ENCODE assay signal across 1 cellular context in the genomic region with DNA sequence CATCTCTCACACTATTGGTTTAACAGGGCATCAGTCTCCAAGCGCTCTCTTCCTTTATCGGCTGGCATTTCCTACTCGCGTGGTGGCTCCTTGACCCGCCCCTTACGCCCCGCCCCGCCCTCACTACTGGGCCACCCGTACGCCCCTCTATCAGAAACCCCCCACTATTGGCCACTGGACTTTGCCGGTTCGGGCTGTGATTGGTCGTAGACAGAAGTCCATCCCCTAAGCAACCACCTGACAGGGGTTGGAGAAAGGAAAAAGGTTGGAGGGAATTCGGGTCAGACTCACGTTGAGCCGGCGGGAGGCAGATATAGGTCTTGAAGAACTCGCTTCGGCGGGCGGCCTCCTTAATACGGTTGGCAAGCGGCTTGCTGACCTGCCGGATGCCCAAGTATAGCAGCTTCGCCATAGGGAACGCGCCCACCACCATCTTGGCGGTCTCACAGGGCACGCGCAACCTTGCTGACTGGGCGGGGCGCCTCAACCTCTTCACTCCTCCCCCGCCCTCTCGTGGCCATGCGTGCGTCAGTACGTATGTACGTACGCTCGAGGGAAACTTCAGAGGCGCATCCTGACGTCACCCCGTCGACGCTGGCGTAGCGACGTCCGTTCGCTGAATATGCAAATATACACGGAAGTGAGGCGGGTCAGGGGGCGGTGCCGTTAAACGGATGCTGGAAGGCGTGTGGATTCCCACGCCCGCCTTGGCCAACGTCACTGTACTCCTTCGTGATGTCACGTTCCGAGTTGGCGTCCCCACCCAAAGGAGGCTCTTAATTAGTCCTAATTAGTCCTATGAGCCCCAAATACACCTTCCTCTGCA.
TF ChIP-seq lines count a peak whose summit lies in the region.

TSS of gene OPA3 (minus strand) at position 471 of the 826 bp plus-strand sequence. CDS start at position 433, 38 bp downstream.

TF ChIP-seq in HepG2, 621 proteins besides CTCF, POLR2A, EP300 and RAD21 (continued from another document and continues in another):
- TF ChIP-seq ZHX1 (CRISPR knock-in tag; IDR thresholded peaks at IDR 0.05; ENCODE audit: low read depth), result peak; percentile 100
- no peak for TF ChIP-seq SCMH1 (CRISPR knock-in tag; IDR thresholded peaks at IDR 0.05; ENCODE audit: borderline replicate concordance)
- no peak for TF ChIP-seq SP140L (CRISPR knock-in tag; IDR thresholded peaks at IDR 0.05; ENCODE audit: borderline replicate concordance)
- TF ChIP-seq KLF9 (CRISPR knock-in tag; IDR thresholded peaks at IDR 0.05; ENCODE audit: low read depth), result no peak
- TF ChIP-seq KDM2A (CRISPR knock-in tag; IDR thresholded peaks at IDR 0.05; ENCODE audit: borderline replicate concordance, low read depth), result no peak
- no peak for TF ChIP-seq ZNF704 (CRISPR knock-in tag; IDR thresholded peaks at IDR 0.05; ENCODE audit: borderline replicate concordance)
- TF ChIP-seq JUN (CRISPR knock-in tag; IDR thresholded peaks at IDR 0.05), result no peak
- TF ChIP-seq NFYC (CRISPR knock-in tag; IDR thresholded peaks at IDR 0.05), result peak; percentile 92
- TF ChIP-seq EZH2 (conservative IDR thresholded peaks at IDR 0.05; ENCODE audit: low read depth, low read length), result no peak
- no peak for TF ChIP-seq ZNF879 (CRISPR knock-in tag; IDR thresholded peaks at IDR 0.05)
- TF ChIP-seq, protein P1, sequence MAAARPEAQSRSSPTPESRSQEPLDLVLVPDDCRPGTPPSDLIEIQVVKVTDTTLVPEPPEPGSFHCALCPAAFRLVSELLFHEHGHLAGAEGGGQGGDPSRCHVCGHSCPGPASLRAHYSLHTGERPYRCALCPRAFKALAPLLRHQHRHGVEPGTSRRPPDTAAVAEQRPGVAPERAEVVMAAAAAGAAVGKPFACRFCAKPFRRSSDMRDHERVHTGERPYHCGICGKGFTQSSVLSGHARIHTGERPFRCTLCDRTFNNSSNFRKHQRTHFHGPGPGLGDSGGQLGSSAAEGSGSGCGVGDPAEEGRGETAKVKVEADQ (CRISPR knock-in tag; IDR thresholded peaks at IDR 0.05; ENCODE audit: borderline replicate concordance), result no peak
- TF ChIP-seq GABPA (IDR thresholded peaks at IDR 0.05; ENCODE audit: low read depth, low read length), result peak; percentile 60
- TF ChIP-seq GABPA (CRISPR knock-in tag; IDR thresholded peaks at IDR 0.05; ENCODE audit: low read depth), result peak; percentile 84
- TF ChIP-seq AHR (CRISPR knock-in tag; IDR thresholded peaks at IDR 0.05), result no peak; the same call in 1 of the 2 replicates
- TF ChIP-seq FOXP1 (IDR thresholded peaks at IDR 0.05), result no peak
- TF ChIP-seq FOXP1 (CRISPR knock-in tag; IDR thresholded peaks at IDR 0.05), result 0 out of 2 replicates have a peak, but pooled peaks have one; percentile 16
- TF ChIP-seq, protein P2, sequence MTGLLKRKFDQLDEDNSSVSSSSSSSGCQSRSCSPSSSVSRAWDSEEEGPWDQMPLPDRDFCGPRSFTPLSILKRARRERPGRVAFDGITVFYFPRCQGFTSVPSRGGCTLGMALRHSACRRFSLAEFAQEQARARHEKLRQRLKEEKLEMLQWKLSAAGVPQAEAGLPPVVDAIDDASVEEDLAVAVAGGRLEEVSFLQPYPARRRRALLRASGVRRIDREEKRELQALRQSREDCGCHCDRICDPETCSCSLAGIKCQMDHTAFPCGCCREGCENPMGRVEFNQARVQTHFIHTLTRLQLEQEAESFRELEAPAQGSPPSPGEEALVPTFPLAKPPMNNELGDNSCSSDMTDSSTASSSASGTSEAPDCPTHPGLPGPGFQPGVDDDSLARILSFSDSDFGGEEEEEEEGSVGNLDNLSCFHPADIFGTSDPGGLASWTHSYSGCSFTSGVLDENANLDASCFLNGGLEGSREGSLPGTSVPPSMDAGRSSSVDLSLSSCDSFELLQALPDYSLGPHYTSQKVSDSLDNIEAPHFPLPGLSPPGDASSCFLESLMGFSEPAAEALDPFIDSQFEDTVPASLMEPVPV (CRISPR knock-in tag; IDR thresholded peaks at IDR 0.05), result peak; percentile 72; the same call in 1 of the 2 replicates
- peak; percentile 72 for TF ChIP-seq MAFF (IDR thresholded peaks at IDR 0.05; ENCODE audit: low read depth, low read length)
- no peak for TF ChIP-seq ZNF790 (CRISPR knock-in tag; IDR thresholded peaks at IDR 0.05; ENCODE audit: borderline replicate concordance)
- TF ChIP-seq ZNF556 (CRISPR knock-in tag; IDR thresholded peaks at IDR 0.05; ENCODE audit: borderline replicate concordance), result peak; percentile 36; the same call in 1 of the 2 replicates
- TF ChIP-seq HOXA7 (CRISPR knock-in tag; IDR thresholded peaks at IDR 0.05), result no peak
- TF ChIP-seq CAMTA2 (CRISPR knock-in tag; IDR thresholded peaks at IDR 0.05; ENCODE audit: borderline replicate concordance), result no peak
- peak; percentile 75 for TF ChIP-seq SRSF1 (optimal IDR thresholded peaks at IDR 0.05; ENCODE audit: low read depth, low read length)
- no peak for TF ChIP-seq PRDM4 (CRISPR knock-in tag; IDR thresholded peaks at IDR 0.05; ENCODE audit: borderline replicate concordance)
- TF ChIP-seq ZBTB25 (CRISPR knock-in tag; IDR thresholded peaks at IDR 0.05), result peak; percentile 70; the same call in 1 of the 2 replicates
- peak; percentile 89 for TF ChIP-seq NFYB (CRISPR knock-in tag; IDR thresholded peaks at IDR 0.05)
- TF ChIP-seq, protein P3, sequence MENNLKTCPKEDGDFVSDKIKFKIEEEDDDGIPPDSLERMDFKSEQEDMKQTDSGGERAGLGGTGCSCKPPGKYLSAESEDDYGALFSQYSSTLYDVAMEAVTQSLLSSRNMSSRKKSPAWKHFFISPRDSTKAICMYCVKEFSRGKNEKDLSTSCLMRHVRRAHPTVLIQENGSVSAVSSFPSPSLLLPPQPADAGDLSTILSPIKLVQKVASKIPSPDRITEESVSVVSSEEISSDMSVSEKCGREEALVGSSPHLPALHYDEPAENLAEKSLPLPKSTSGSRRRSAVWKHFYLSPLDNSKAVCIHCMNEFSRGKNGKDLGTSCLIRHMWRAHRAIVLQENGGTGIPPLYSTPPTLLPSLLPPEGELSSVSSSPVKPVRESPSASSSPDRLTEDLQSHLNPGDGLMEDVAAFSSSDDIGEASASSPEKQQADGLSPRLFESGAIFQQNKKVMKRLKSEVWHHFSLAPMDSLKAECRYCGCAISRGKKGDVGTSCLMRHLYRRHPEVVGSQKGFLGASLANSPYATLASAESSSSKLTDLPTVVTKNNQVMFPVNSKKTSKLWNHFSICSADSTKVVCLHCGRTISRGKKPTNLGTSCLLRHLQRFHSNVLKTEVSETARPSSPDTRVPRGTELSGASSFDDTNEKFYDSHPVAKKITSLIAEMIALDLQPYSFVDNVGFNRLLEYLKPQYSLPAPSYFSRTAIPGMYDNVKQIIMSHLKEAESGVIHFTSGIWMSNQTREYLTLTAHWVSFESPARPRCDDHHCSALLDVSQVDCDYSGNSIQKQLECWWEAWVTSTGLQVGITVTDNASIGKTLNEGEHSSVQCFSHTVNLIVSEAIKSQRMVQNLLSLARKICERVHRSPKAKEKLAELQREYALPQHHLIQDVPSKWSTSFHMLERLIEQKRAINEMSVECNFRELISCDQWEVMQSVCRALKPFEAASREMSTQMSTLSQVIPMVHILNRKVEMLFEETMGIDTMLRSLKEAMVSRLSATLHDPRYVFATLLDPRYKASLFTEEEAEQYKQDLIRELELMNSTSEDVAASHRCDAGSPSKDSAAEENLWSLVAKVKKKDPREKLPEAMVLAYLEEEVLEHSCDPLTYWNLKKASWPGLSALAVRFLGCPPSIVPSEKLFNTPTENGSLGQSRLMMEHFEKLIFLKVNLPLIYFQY (CRISPR knock-in tag; IDR thresholded peaks at IDR 0.05; ENCODE audit: borderline replicate concordance), result no peak
- no peak for TF ChIP-seq PAWR (CRISPR knock-in tag; IDR thresholded peaks at IDR 0.05; ENCODE audit: borderline replicate concordance)
- TF ChIP-seq ERF (CRISPR knock-in tag; IDR thresholded peaks at IDR 0.05), result peak; percentile 56; the same call in 1 of the 2 replicates
- TF ChIP-seq HBP1 (CRISPR knock-in tag; IDR thresholded peaks at IDR 0.05; ENCODE audit: low read depth), result no peak; the same call in 1 of the 2 replicates
- peak; percentile 64; the same call in 1 of the 2 replicates for TF ChIP-seq ZNF614 (CRISPR knock-in tag; IDR thresholded peaks at IDR 0.05; ENCODE audit: borderline replicate concordance)
- peak; percentile 61 for TF ChIP-seq TBL1XR1 (IDR thresholded peaks at IDR 0.05; ENCODE audit: borderline replicate concordance, low read length, partially characterized antibody)
- TF ChIP-seq ETV6 (CRISPR knock-in tag; conservative IDR thresholded peaks at IDR 0.05), result no peak
- TF ChIP-seq HNF4A (CRISPR knock-in tag; IDR thresholded peaks at IDR 0.05), result peak; percentile 28; the same call in 1 of the 2 replicates
- TF ChIP-seq FOXA1 (IDR thresholded peaks at IDR 0.05), result no peak
- peak; percentile 52 for TF ChIP-seq FOXA1 (CRISPR knock-in tag; IDR thresholded peaks at IDR 0.05)
- TF ChIP-seq SMAD3 (CRISPR knock-in tag; IDR thresholded peaks at IDR 0.05), result no peak
- TF ChIP-seq ZNF225 (CRISPR knock-in tag; IDR thresholded peaks at IDR 0.05), result no peak
- TF ChIP-seq ZNF335 (CRISPR knock-in tag; IDR thresholded peaks at IDR 0.05), result peak; percentile 38; the same call in 1 of the 2 replicates
- TF ChIP-seq ZNF781 (CRISPR knock-in tag; IDR thresholded peaks at IDR 0.05; ENCODE audit: borderline replicate concordance, not compliant biosample characterization), result no peak
- TF ChIP-seq, protein P4, sequence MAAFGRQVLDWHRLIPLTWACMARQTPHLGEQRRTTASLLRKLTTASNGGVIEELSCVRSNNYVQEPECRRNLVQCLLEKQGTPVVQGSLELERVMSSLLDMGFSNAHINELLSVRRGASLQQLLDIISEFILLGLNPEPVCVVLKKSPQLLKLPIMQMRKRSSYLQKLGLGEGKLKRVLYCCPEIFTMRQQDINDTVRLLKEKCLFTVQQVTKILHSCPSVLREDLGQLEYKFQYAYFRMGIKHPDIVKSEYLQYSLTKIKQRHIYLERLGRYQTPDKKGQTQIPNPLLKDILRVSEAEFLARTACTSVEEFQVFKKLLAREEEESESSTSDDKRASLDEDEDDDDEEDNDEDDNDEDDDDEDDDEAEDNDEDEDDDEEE (CRISPR knock-in tag; IDR thresholded peaks at IDR 0.05), result 0 out of 2 replicates have a peak, but pooled peaks have one; percentile 17
- no peak for TF ChIP-seq ZNF570 (CRISPR knock-in tag; IDR thresholded peaks at IDR 0.05; ENCODE audit: borderline replicate concordance)
- TF ChIP-seq PHF5A (CRISPR knock-in tag; IDR thresholded peaks at IDR 0.05; ENCODE audit: low read depth, unreplicated experiment), result no peak
- no peak for TF ChIP-seq ZNF253 (CRISPR knock-in tag; IDR thresholded peaks at IDR 0.05; ENCODE audit: borderline replicate concordance)
- TF ChIP-seq PITX1 (CRISPR knock-in tag; IDR thresholded peaks at IDR 0.05), result no peak
